Comparison of ENCODE assay signal across 8 cellular contexts in genomic region chr3:99188936-99189335, GRCh38.
"Had no signal": no experiment of that assay in that cellular context is flagged by ENCODE, and none has a peak within 500 bp of the region (broad histone marks: within the 10 kb centered on the region; RNA-seq: fewer than 3 reads in every experiment).

No MANE protein-coding gene starts in this region.

- H3K9ac ChIP-seq: GM23248 had no signal

- H2AFZ ChIP-seq: GM23248, GM23338 had no signal

- DNase-seq: GM23248, GOT3, H7, H9, HCEC 1CT, HFFc6 had no signal

- H3K4me1 ChIP-seq: HAP-1 had no signal

- H3K9me3 ChIP-seq: HAP-1 had no signal

- H3K27ac ChIP-seq: GM23248 had no signal

- H3K36me3 ChIP-seq: HAP-1 had no signal

- H3K4me3 ChIP-seq: GM23248, GM23338, HAP-1 had no signal

- H3K4me2 ChIP-seq: GM23338 had no signal
